ENCODE assay signal across 25 cellular contexts in the genomic region with DNA sequence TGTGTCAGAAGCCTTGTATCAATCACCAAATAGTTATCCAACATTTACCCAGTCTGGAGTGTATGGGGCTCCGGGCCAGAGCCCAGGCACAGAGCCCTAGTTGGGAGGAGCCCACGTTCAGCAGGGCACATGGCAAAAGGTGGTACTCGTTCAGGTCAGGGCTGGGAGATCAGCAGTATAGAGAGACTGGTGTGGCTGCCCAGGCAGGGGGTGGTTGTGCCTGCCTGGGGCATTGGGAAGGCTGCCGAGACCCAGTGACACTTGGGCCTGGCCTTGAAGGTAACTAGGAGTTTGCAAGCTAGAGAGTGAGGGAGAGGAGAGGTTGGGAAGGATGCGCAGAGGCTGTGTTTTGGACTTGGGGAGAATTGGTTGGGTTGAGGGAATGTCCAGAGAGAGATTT.
"Had no signal": no experiment of that assay in that cellular context is flagged by ENCODE, and none has a peak within 500 bp of the region (broad histone marks: within the 10 kb centered on the region; RNA-seq: fewer than 3 reads in every experiment).

No MANE protein-coding gene starts in this region.

- H3K4me1 Mint-ChIP-seq: stimulated activated naive CD8-positive, alpha-beta T cell treated with anti-CD3 and anti-CD28 coated beads, Interleukin-15, amount 100 ng/mL, for 72 hours had no signal

- H3K9me3 ChIP-seq: left lung, pancreas, psoas muscle, right atrium auricular region, vagina had no signal

- H3K4me1 ChIP-seq: pancreas, psoas muscle, vagina had no signal

- ATAC-seq: activated T-cell treated with anti-CD3 and anti-CD28 coated beads, Interleukin-2, amount 50 U/mL, for 4 hours; esophagus mucosa; left lung; naive thymus-derived CD4-positive, alpha-beta T cell; psoas muscle; stimulated activated naive CD8-positive, alpha-beta T cell treated with anti-CD3 and anti-CD28 coated beads, Interleukin-15, amount 100 ng/mL, for 72 hours had no signal

- H3K27ac ChIP-seq: hepatocyte, left lung, pancreas, psoas muscle, right atrium auricular region, vagina, VCaP had no signal

- H3K27me3 Mint-ChIP-seq: naive thymus-derived CD4-positive, alpha-beta T cell; stimulated activated naive CD8-positive, alpha-beta T cell treated with anti-CD3 and anti-CD28 coated beads, Interleukin-15, amount 100 ng/mL, for 72 hours; type B pancreatic cell had no signal

- H3K27ac Mint-ChIP-seq: activated naive CD4-positive, alpha-beta T cell treated with anti-CD3 and anti-CD28 coated beads for 36 hours; activated naive CD8-positive, alpha-beta T cell treated with anti-CD3 and anti-CD28 coated beads, Interleukin-2, amount 10 ng/mL, durations not matched to agents 7 days and 5 days; naive thymus-derived CD4-positive, alpha-beta T cell; T-helper 2 cell treated with Interferon-gamma antibody and Interleukin-4, amounts not matched to agents 5 μg/mL and 100 μg/mL, for 36 hours; type B pancreatic cell had no signal

- H3K36me3 Mint-ChIP-seq: activated naive CD8-positive, alpha-beta T cell treated with anti-CD3 and anti-CD28 coated beads, Interleukin-2, amount 10 ng/mL, durations not matched to agents 7 days and 5 days; type B pancreatic cell had no signal

- H2AFZ ChIP-seq: hepatocyte had no signal

- H3K27me3 ChIP-seq: hepatocyte, left lung, pancreas, right atrium auricular region, vagina had no signal

- H3K36me3 ChIP-seq: left lung, pancreas, right atrium auricular region, vagina had no signal

- H3K4me3 ChIP-seq: hepatocyte, left lung, lung, pancreas, psoas muscle, right atrium auricular region, vagina had no signal

- H3K79me2 ChIP-seq: hepatocyte had no signal

- DNase-seq: activated CD4-positive, CD25-positive, alpha-beta regulatory T cell treated with anti-CD3 and anti-CD28 coated beads, Interleukin-2, amount 50 U/mL, for 72 hours; activated CD8-positive, alpha-beta memory T cell treated with anti-CD3 and anti-CD28 coated beads, Interleukin-2, amount 50 U/mL, for 4 hours; activated naive CD4-positive, alpha-beta T cell treated with anti-CD3 and anti-CD28 coated beads for 36 hours; activated naive CD8-positive, alpha-beta T cell treated with anti-CD3 and anti-CD28 coated beads, Interleukin-2, amount 10 ng/mL, durations not matched to agents 7 days and 5 days; activated T-cell treated with anti-CD3 and anti-CD28 coated beads, Interleukin-2, amount 50 U/mL, for 4 hours; amniotic stem cell; dermis blood vessel endothelial cell; effector memory CD4-positive, alpha-beta T cell; glutamatergic neuron; immature natural killer cell; kidney glomerular epithelial cell; left lung; naive thymus-derived CD4-positive, alpha-beta T cell; pancreas; psoas muscle; stimulated activated CD4-positive, alpha-beta T cell treated with anti-CD3 and anti-CD28 coated beads, Interleukin-1b, Interleukin-23, amount 100 ng/mL, for 48 hours; stimulated activated naive CD8-positive, alpha-beta T cell treated with anti-CD3 and anti-CD28 coated beads, Interleukin-15, amount 100 ng/mL, for 72 hours had no signal

- H3K4me2 ChIP-seq: hepatocyte had no signal

- H3K9me3 Mint-ChIP-seq: activated naive CD4-positive, alpha-beta T cell treated with anti-CD3 and anti-CD28 coated beads for 36 hours; activated naive CD8-positive, alpha-beta T cell treated with anti-CD3 and anti-CD28 coated beads, Interleukin-2, amount 10 ng/mL, durations not matched to agents 7 days and 5 days; activated T-cell treated with anti-CD3 and anti-CD28 coated beads, Interleukin-2, amount 50 U/mL, for 4 hours; stimulated activated naive CD8-positive, alpha-beta T cell treated with anti-CD3 and anti-CD28 coated beads, Interleukin-15, amount 100 ng/mL, for 72 hours; T-helper 2 cell treated with Interferon-gamma antibody and Interleukin-4, amounts not matched to agents 5 μg/mL and 100 μg/mL, for 36 hours; type B pancreatic cell had no signal

- H3K4me3 Mint-ChIP-seq: activated naive CD4-positive, alpha-beta T cell treated with anti-CD3 and anti-CD28 coated beads for 36 hours; activated naive CD8-positive, alpha-beta T cell treated with anti-CD3 and anti-CD28 coated beads, Interleukin-2, amount 10 ng/mL, durations not matched to agents 7 days and 5 days; activated T-cell treated with anti-CD3 and anti-CD28 coated beads, Interleukin-2, amount 50 U/mL, for 4 hours; immature natural killer cell; naive thymus-derived CD4-positive, alpha-beta T cell; stimulated activated naive CD8-positive, alpha-beta T cell treated with anti-CD3 and anti-CD28 coated beads, Interleukin-15, amount 100 ng/mL, for 72 hours; T-helper 2 cell treated with Interferon-gamma antibody and Interleukin-4, amounts not matched to agents 5 μg/mL and 100 μg/mL, for 36 hours; type B pancreatic cell had no signal
